Comparison of ENCODE assay signal across 14 cellular contexts in the genomic region with DNA sequence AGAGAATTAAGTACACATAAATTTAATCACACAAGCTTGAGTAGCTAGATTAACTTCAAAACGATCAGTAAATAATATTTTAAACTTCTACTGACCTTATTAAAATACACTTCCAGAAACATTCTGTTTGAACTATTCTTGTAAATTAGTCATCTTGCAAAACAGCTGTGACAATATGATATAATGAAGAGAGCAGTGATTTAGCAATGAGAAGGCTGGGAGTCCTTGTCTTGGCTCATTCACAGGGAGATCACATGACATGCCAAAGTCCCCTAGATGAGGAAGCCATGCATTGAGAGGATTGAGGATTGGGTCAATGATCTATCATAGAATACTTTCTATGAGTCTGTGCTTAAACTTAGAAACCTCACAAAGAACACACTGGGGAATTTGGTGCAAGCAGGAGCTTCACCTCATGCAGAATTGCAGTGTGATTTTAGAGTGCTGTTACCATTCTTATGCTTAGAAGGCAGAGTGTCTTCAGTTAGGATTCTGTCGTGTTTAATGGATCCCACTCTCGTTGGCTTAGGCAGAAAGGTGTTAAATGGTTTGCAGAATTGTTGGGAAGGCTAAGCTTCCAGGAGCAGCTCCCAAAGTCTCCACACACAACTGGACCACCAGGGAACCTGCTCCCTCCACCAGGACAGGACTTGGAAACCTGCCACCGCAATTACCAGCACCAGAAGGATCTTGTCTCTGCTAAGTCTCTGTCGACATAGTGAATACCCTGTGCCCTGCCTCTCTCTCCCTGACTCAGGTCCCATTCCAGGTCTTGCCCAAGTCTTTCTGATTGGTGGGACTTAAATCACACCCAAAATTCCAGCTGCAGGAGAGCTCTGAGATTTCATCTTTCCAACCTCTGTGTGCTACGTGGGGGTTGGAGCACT.
DNase-seq lines count a peak whose midpoint lies in the region; ATAC-seq and TF ChIP-seq lines count a peak whose summit lies in the region.
"Had no signal": no experiment of that assay in that cellular context is flagged by ENCODE, and none has a peak within 500 bp of the region (broad histone marks: within the 10 kb centered on the region; RNA-seq: fewer than 3 reads in every experiment).

No MANE protein-coding gene starts in this region.

- POLR2A ChIA-PET in activated CD4-positive, alpha-beta memory T cell treated with anti-CD3 and anti-CD28 coated beads, Interleukin-2, amount 10 ng/mL, durations not matched to agents 7 days and 5 days (lab: Charles Lee), result no interaction called here

- no peak overlapping the region for H3K4me3 Mint-ChIP-seq in activated CD4-positive, alpha-beta memory T cell treated with anti-CD3 and anti-CD28 coated beads, Interleukin-2, amount 10 ng/mL, durations not matched to agents 7 days and 5 days
- H3K4me3 Mint-ChIP-seq: activated T-cell treated with anti-CD3 and anti-CD28 coated beads, Interleukin-2, amount 50 U/mL, for 4 hours; dendritic cell treated with granulocyte-macrophage colony-stimulating factor and Interleukin-4, amounts not matched to agents 40 ng/mL and 50 ng/mL, for 4 days; T-helper 2 cell treated with Interferon-gamma antibody and Interleukin-4, amounts not matched to agents 5 μg/mL and 100 μg/mL, for 36 hours had no signal

- H3K36me3 ChIP-seq in skeletal muscle satellite cell (ENCODE audit: insufficient read depth, low read length) (no peaks in the 10 kb centered on the region), ascending aorta (no peaks in the 10 kb centered on the region)

- peak; percentile 15 for DNase-seq in M059J (ENCODE audit: low read depth)
- DNase-seq in choroid plexus epithelial cell (ENCODE audit: low read depth), result peak; percentile 76
- DNase-seq in kidney tubule cell (ENCODE audit: low spot score), result peak; percentile 23
- DNase-seq in ascending aorta (ENCODE audit: low spot score in 2 of 2), result no peak
- DNase-seq in NCI-H2107 treated with DMSO at 0.1 percent for 48 hours (lab: John Stamatoyannopoulos, UW; ENCODE audit: unreplicated experiment), result no peak
- DNase-seq in activated CD4-positive, alpha-beta memory T cell treated with anti-CD3 and anti-CD28 coated beads, Interleukin-2, amount 10 ng/mL, durations not matched to agents 7 days and 5 days, result no peak
- DNase-seq: activated T-cell treated with anti-CD3 and anti-CD28 coated beads, Interleukin-2, amount 50 U/mL, for 4 hours; Caco-2; KBM-7; NCI-H2227 treated with DMSO at 0.1 percent for 48 hours had no signal

- ATAC-seq in GM18498 (IDR thresholded peaks at IDR 0.05; ENCODE audit: unreplicated experiment), result no peak
- ATAC-seq: activated T-cell treated with anti-CD3 and anti-CD28 coated beads, Interleukin-2, amount 50 U/mL, for 4 hours had no signal

- no peaks in the 10 kb centered on the region for H3K9me3 Mint-ChIP-seq in activated CD4-positive, alpha-beta memory T cell treated with anti-CD3 and anti-CD28 coated beads, Interleukin-2, amount 10 ng/mL, durations not matched to agents 7 days and 5 days
- H3K9me3 Mint-ChIP-seq: activated T-cell treated with anti-CD3 and anti-CD28 coated beads, Interleukin-2, amount 50 U/mL, for 4 hours; dendritic cell treated with granulocyte-macrophage colony-stimulating factor and Interleukin-4, amounts not matched to agents 40 ng/mL and 50 ng/mL, for 4 days; T-helper 2 cell treated with Interferon-gamma antibody and Interleukin-4, amounts not matched to agents 5 μg/mL and 100 μg/mL, for 36 hours had no signal

- H3K27ac ChIP-seq in ascending aorta, result no peak overlapping the region

- no peaks in the 10 kb centered on the region for H3K4me1 Mint-ChIP-seq in activated CD4-positive, alpha-beta memory T cell treated with anti-CD3 and anti-CD28 coated beads, Interleukin-2, amount 10 ng/mL, durations not matched to agents 7 days and 5 days

- TF ChIP-seq CTCF in choroid plexus epithelial cell (conservative IDR thresholded peaks at IDR 0.05; ENCODE audit: low read depth, low read length), result no peak
- TF ChIP-seq CTCF in ascending aorta (IDR thresholded peaks at IDR 0.05), result no peak

- CTCF ChIA-PET in activated CD4-positive, alpha-beta memory T cell treated with anti-CD3 and anti-CD28 coated beads, Interleukin-2, amount 10 ng/mL, durations not matched to agents 7 days and 5 days (lab: Charles Lee), result no interaction called here

- intact Hi-C loops in ascending aorta (cut with DNase I), result no loop called here

- H3K4me1 ChIP-seq in skeletal muscle satellite cell (ENCODE audit: control insufficient read depth, insufficient read depth, low read length), result peaks cover 18% of the 10 kb centered on the region
- H3K4me1 ChIP-seq in ascending aorta, result no peaks in the 10 kb centered on the region
- H3K4me1 ChIP-seq: Caco-2 had no signal

- H3K27me3 Mint-ChIP-seq in activated CD4-positive, alpha-beta memory T cell treated with anti-CD3 and anti-CD28 coated beads, Interleukin-2, amount 10 ng/mL, durations not matched to agents 7 days and 5 days, result peaks cover 33% of the 10 kb centered on the region

- H3K4me2 ChIP-seq in skeletal muscle satellite cell (ENCODE audit: low read length), result peak overlapping the region; percentile 61

- H3K9ac ChIP-seq in skeletal muscle satellite cell (ENCODE audit: low read depth, low read length), result peak overlapping the region; percentile 59

- H3K9me3 ChIP-seq in skeletal muscle satellite cell (replicated peaks; ENCODE audit: low read length) (no peaks in the 10 kb centered on the region), ascending aorta (no peaks in the 10 kb centered on the region)
- H3K9me3 ChIP-seq: Caco-2 had no signal

- no peaks in the 10 kb centered on the region for H3K36me3 Mint-ChIP-seq in activated CD4-positive, alpha-beta memory T cell treated with anti-CD3 and anti-CD28 coated beads, Interleukin-2, amount 10 ng/mL, durations not matched to agents 7 days and 5 days (ENCODE audit: low read depth)

- H3K27ac Mint-ChIP-seq in activated CD4-positive, alpha-beta memory T cell treated with anti-CD3 and anti-CD28 coated beads, Interleukin-2, amount 10 ng/mL, durations not matched to agents 7 days and 5 days, result no peak overlapping the region
- H3K27ac Mint-ChIP-seq: dendritic cell treated with granulocyte-macrophage colony-stimulating factor and Interleukin-4, amounts not matched to agents 40 ng/mL and 50 ng/mL, for 4 days; T-helper 2 cell treated with Interferon-gamma antibody and Interleukin-4, amounts not matched to agents 5 μg/mL and 100 μg/mL, for 36 hours had no signal

- no peak overlapping the region for H3K4me3 ChIP-seq in choroid plexus epithelial cell (ENCODE audit: low read depth, low read length)
- no peak overlapping the region for H3K4me3 ChIP-seq in skeletal muscle satellite cell (ENCODE audit: low read length)
- H3K4me3 ChIP-seq in ascending aorta, result no peak overlapping the region

- peaks cover 12% of the 10 kb centered on the region for H3K27me3 ChIP-seq in skeletal muscle satellite cell (ENCODE audit: control insufficient read depth, insufficient read depth, low read length)
- no peaks in the 10 kb centered on the region for H3K27me3 ChIP-seq in ascending aorta

Comparison
In these comparisons a context has a peak if more than half of its experiments do, and no peak if none do; other contexts are left out.
1. DNase-seq: peak in M059J (single experiment), choroid plexus epithelial cell (single experiment) and kidney tubule cell (single experiment); none in ascending aorta (0 of 2), NCI-H2107 treated with DMSO at 0.1 percent for 48 hours (single experiment) and activated CD4-positive, alpha-beta memory T cell treated with anti-CD3 and anti-CD28 coated beads, Interleukin-2, amount 10 ng/mL, durations not matched to agents 7 days and 5 days (single experiment).